In genomic region chr3:141653872-141654271, GRCh38 we compare ENCODE assay signal across 19 cellular contexts.
DNase-seq lines count a peak whose midpoint lies in the region; ATAC-seq, FAIRE-seq and TF ChIP-seq lines count a peak whose summit lies in the region.
"Had no signal": no experiment of that assay in that cellular context is flagged by ENCODE, and none has a peak within 500 bp of the region (broad histone marks: within the 10 kb centered on the region; RNA-seq: fewer than 3 reads in every experiment).

No MANE protein-coding gene starts in this region.

- no peak overlapping the region for H2BK5ac ChIP-seq in H1 (ENCODE audit: low read depth, low read length)

- no peak overlapping the region for H3K4ac ChIP-seq in H1 (replicated peaks; ENCODE audit: insufficient read length, low read depth, low read length)

- no peak overlapping the region for H3K4me3 Mint-ChIP-seq in mesothelial cell of epicardium
- no peak overlapping the region for H3K4me3 Mint-ChIP-seq in stimulated activated effector memory CD8-positive, alpha-beta T cell treated with anti-CD3 and anti-CD28 coated beads, Interleukin-12 subunit alpha, Interleukin-12 subunit beta, amount 100 ng/mL, for 72 hours
- H3K4me3 Mint-ChIP-seq: B cell; CD8-positive, alpha-beta T cell had no signal

- H3K23ac ChIP-seq in H1 (ENCODE audit: insufficient read length): no peak overlapping the region

- no peak overlapping the region for H2BK120ac ChIP-seq in H1 (replicated peaks; ENCODE audit: low read depth, low read length)

- H3K4me2 ChIP-seq in H1 (ENCODE audit: insufficient read depth in 1 of 2, low read depth in 2 of 2, low read length in 2 of 2): no peak overlapping the region
- H3K4me2 ChIP-seq: BLaER1 treated with 17β-estradiol and CSF1 and Interleukin-3, amounts not matched to agents 10 nM and 100 nM had no signal

- no peak overlapping the region for H4K91ac ChIP-seq in H1 (replicated peaks; ENCODE audit: insufficient read length, low read length)

- H3K4me1 ChIP-seq in H1 (replicated peaks in 1 of 4; ENCODE audit: control insufficient read depth in 3 of 4, insufficient read depth in 4 of 4, low read length in 3 of 4) (peaks cover 0 to 5% (median 0%) of the 10 kb centered on the region in 4 experiments; a peak in 1 of 7 replicates), sigmoid colon (peaks cover 0 to 86% (median 71%) of the 10 kb centered on the region in 4 donors)
- H3K4me1 ChIP-seq: BLaER1 treated with 17β-estradiol and CSF1 and Interleukin-3, amounts not matched to agents 10 nM and 100 nM; HAP-1 had no signal

- TF ChIP-seq RAD21 in H1 (IDR thresholded peaks at IDR 0.05 in 1 of 2, conservative IDR thresholded peaks at IDR 0.05 in 1 of 2; ENCODE audit: low read depth in 2 of 2, low read length in 2 of 2): no peak

- H2BK12ac ChIP-seq in H1 (ENCODE audit: low read depth, low read length): no peak overlapping the region

- no peak overlapping the region for H3K56ac ChIP-seq in H1 (replicated peaks; ENCODE audit: insufficient read length, low read depth, low read length)

- FAIRE-seq in H1 (lab: Jason Lieb, UNC): no peak
- FAIRE-seq: GM12878, GM19239 had no signal

- no peak overlapping the region for H3K9ac ChIP-seq in H1 (replicated peaks in 1 of 4; ENCODE audit: extremely low read depth in 1 of 4, low read depth in 3 of 4, low read length in 3 of 4)
- H3K9ac ChIP-seq: BLaER1 treated with 17β-estradiol and CSF1 and Interleukin-3, amounts not matched to agents 10 nM and 100 nM had no signal

- H2AK5ac ChIP-seq in H1 (ENCODE audit: low read depth, low read length): no peak overlapping the region

- H3K9me3 ChIP-seq in H1 (ENCODE audit: insufficient read depth in 2 of 2, low read depth in 1 of 2, low read length in 1 of 2) (no peaks in the 10 kb centered on the region), sigmoid colon (no peaks in the 10 kb centered on the region)

- no peak for TF ChIP-seq EP300 in H1 (IDR thresholded peaks at IDR 0.05; ENCODE audit: borderline replicate concordance in 1 of 2, low read depth in 2 of 2, low read length in 2 of 2)
- no peak for TF ChIP-seq EP300 in sigmoid colon (IDR thresholded peaks at IDR 0.05)

- H3K27ac Mint-ChIP-seq in mesothelial cell of epicardium: peak overlapping the region; percentile 66
- H3K27ac Mint-ChIP-seq in stimulated activated effector memory CD8-positive, alpha-beta T cell treated with anti-CD3 and anti-CD28 coated beads, Interleukin-12 subunit alpha, Interleukin-12 subunit beta, amount 100 ng/mL, for 72 hours: no peak overlapping the region
- H3K27ac Mint-ChIP-seq: B cell; CD8-positive, alpha-beta T cell had no signal

- POLR2A ChIA-PET in H1 (lab: Charles Lee; ENCODE audit: partially characterized antibody): no interaction called here

- peaks cover 2% of the 10 kb centered on the region for H3K36me3 Mint-ChIP-seq in mesothelial cell of epicardium
- H3K36me3 Mint-ChIP-seq in stimulated activated effector memory CD8-positive, alpha-beta T cell treated with anti-CD3 and anti-CD28 coated beads, Interleukin-12 subunit alpha, Interleukin-12 subunit beta, amount 100 ng/mL, for 72 hours: no peaks in the 10 kb centered on the region
- H3K36me3 Mint-ChIP-seq: CD8-positive, alpha-beta T cell had no signal

- WGBS in H1 (ENCODE audit: extremely low coverage in 1 of 2, insufficient coverage in 1 of 2, insufficient read length in 1 of 2, insufficient replicate concordance in 2 of 2, low coverage in 1 of 2, low lambda C conversion rate in 2 of 2, missing lambda C conversion rate in 1 of 2), 2 experiments: 80% methylated on average over 4 of the region's 4 CpGs; no CpG with 5 or more reads in 1 of the 2 experiments
- WGBS in sigmoid colon, 2 donors: 73 to 77% methylated on average over 4 of the region's 4 CpGs

- no peaks in the 10 kb centered on the region for H4K20me1 ChIP-seq in H1 (replicated peaks in 1 of 2; ENCODE audit: control insufficient read depth in 1 of 2, insufficient read depth in 2 of 2, low read length in 2 of 2)
- H4K20me1 ChIP-seq: BLaER1 treated with 17β-estradiol and CSF1 and Interleukin-3, amounts not matched to agents 10 nM and 100 nM had no signal

- H4K8ac ChIP-seq in H1 (ENCODE audit: extremely low read depth, insufficient read depth, low read length): no peak overlapping the region

- TF ChIP-seq CTCF in H1 (IDR thresholded peaks at IDR 0.05; ENCODE audit: control extremely low read depth in 1 of 3, insufficient read depth in 1 of 3, low read depth in 1 of 3, low read length in 3 of 3): no peak
- no peak for TF ChIP-seq CTCF in mesothelial cell of epicardium (IDR thresholded peaks at IDR 0.05; ENCODE audit: unreplicated experiment)
- TF ChIP-seq CTCF in sigmoid colon (IDR thresholded peaks at IDR 0.05): no peak

- H2AFZ ChIP-seq in H1 (ENCODE audit: low read length): 0 out of 2 replicates have a peak overlapping the region, but pooled peaks have one; percentile 26

- no peak overlapping the region for H3K27ac ChIP-seq in H1 (ENCODE audit: low read depth, low read length)
- peak overlapping the region in 3 of 4 donors; percentile 74 to 93 (median 82) for H3K27ac ChIP-seq in sigmoid colon
- H3K27ac ChIP-seq: BLaER1 treated with 17β-estradiol and CSF1 and Interleukin-3, amounts not matched to agents 10 nM and 100 nM; HL-60 had no signal

- intact Hi-C loops in sigmoid colon (cut with DNase I): loop anchor here (10.0 kb wide), 1 partner anchor 571 kb away; the partner anchor contains the start of gene GK5

- ATAC-seq in stimulated activated effector memory CD8-positive, alpha-beta T cell treated with anti-CD3 and anti-CD28 coated beads, Interleukin-12 subunit alpha, Interleukin-12 subunit beta, amount 100 ng/mL, for 72 hours: no peak
- no peak for ATAC-seq in HG03045 (IDR thresholded peaks at IDR 0.05; ENCODE audit: unreplicated experiment)
- ATAC-seq: CD8-positive, alpha-beta T cell; GM12878 had no signal

- peaks cover 26% of the 10 kb centered on the region for H3K4me1 Mint-ChIP-seq in mesothelial cell of epicardium
- H3K4me1 Mint-ChIP-seq in stimulated activated effector memory CD8-positive, alpha-beta T cell treated with anti-CD3 and anti-CD28 coated beads, Interleukin-12 subunit alpha, Interleukin-12 subunit beta, amount 100 ng/mL, for 72 hours: no peaks in the 10 kb centered on the region
- H3K4me1 Mint-ChIP-seq: B cell, IgD-negative memory B cell had no signal

- H3K4me3 ChIP-seq in H1 (ENCODE audit: extremely low read depth in 1 of 4, insufficient read depth in 2 of 4, low read depth in 3 of 4, low read length in 4 of 4) (no peak overlapping the region), sigmoid colon (no peak overlapping the region)
- H3K4me3 ChIP-seq: BLaER1 treated with 17β-estradiol and CSF1 and Interleukin-3, amounts not matched to agents 10 nM and 100 nM; GM12878; HAP-1 had no signal

- DNase-seq in SK-N-DZ (ENCODE audit: low spot score) (peak; percentile 72), H1 (ENCODE audit: low read depth in 1 of 2, low spot score in 2 of 2) (no peak), mesothelial cell of epicardium (ENCODE audit: low spot score in 2 of 2, unreplicated experiment in 2 of 2) (no peak), sigmoid colon (no peak), NCI-H1436 treated with DMSO at 0.1 percent for 48 hours (lab: John Stamatoyannopoulos, UW) (no peak)
- no peak for DNase-seq in stimulated activated effector memory CD8-positive, alpha-beta T cell treated with anti-CD3 and anti-CD28 coated beads, Interleukin-12 subunit alpha, Interleukin-12 subunit beta, amount 100 ng/mL, for 72 hours (ENCODE audit: low spot score in 2 of 2)
- DNase-seq: CD8-positive, alpha-beta T cell; DMS 273 treated with DMSO at 0.1 percent for 48 hours; DMS53; DND-41; EL had no signal

- peaks cover 17% of the 10 kb centered on the region for H3K27me3 Mint-ChIP-seq in mesothelial cell of epicardium (ENCODE audit: low read depth)

- peaks cover 1 to 10% (median 6%) of the 10 kb centered on the region in 4 experiments; a peak in 5 of 7 replicates for H3K27me3 ChIP-seq in H1 (replicated peaks in 1 of 4; ENCODE audit: control insufficient read depth in 3 of 4, extremely low read depth in 1 of 4, insufficient read depth in 3 of 4, low read length in 3 of 4)
- no peaks in the 10 kb centered on the region for H3K27me3 ChIP-seq in sigmoid colon
- H3K27me3 ChIP-seq: BLaER1 treated with 17β-estradiol and CSF1 and Interleukin-3, amounts not matched to agents 10 nM and 100 nM had no signal

- H4K5ac ChIP-seq in H1 (ENCODE audit: insufficient read length, low read depth, low read length): no peak overlapping the region

- TF ChIP-seq POLR2A in H1 (IDR thresholded peaks at IDR 0.05; ENCODE audit: control extremely low read depth in 1 of 2, low read depth in 2 of 2, low read length in 2 of 2) (no peak), sigmoid colon (IDR thresholded peaks at IDR 0.05) (no peak)

- no peaks in the 10 kb centered on the region for H3K79me2 ChIP-seq in H1 (ENCODE audit: control insufficient read depth in 1 of 2, insufficient read depth in 2 of 2, low read length in 2 of 2)

- H3K36me3 ChIP-seq in H1 (ENCODE audit: control insufficient read depth in 2 of 4, insufficient read depth in 4 of 4, low read length in 3 of 4) (no peaks in the 10 kb centered on the region), sigmoid colon (no peaks in the 10 kb centered on the region)
- H3K36me3 ChIP-seq: BLaER1 treated with 17β-estradiol and CSF1 and Interleukin-3, amounts not matched to agents 10 nM and 100 nM; HAP-1 had no signal

- no peak overlapping the region for H2BK15ac ChIP-seq in H1 (ENCODE audit: low read length)

- H3K23me2 ChIP-seq in H1 (ENCODE audit: low read depth, low read length): no peaks in the 10 kb centered on the region

- no peak overlapping the region for H3K18ac ChIP-seq in H1 (ENCODE audit: extremely low read depth, low read length)

- H2BK20ac ChIP-seq in H1 (ENCODE audit: low read length): no peak overlapping the region

- H3K14ac ChIP-seq in H1 (ENCODE audit: insufficient read length): no peak overlapping the region

- CTCF ChIA-PET in H1 (lab: Charles Lee; ENCODE audit: partially characterized antibody): interaction anchor here (1.0 kb wide), 1 partner anchor 9 kb away, joined by 5 read pairs; no protein-coding TSS in a partner anchor

- H3K9me3 Mint-ChIP-seq in mesothelial cell of epicardium: peaks cover 17% of the 10 kb centered on the region
- peaks cover 3% of the 10 kb centered on the region for H3K9me3 Mint-ChIP-seq in stimulated activated effector memory CD8-positive, alpha-beta T cell treated with anti-CD3 and anti-CD28 coated beads, Interleukin-12 subunit alpha, Interleukin-12 subunit beta, amount 100 ng/mL, for 72 hours
- H3K9me3 Mint-ChIP-seq: CD8-positive, alpha-beta T cell had no signal

- H3K79me1 ChIP-seq in H1 (ENCODE audit: low read depth, low read length): no peaks in the 10 kb centered on the region

TF ChIP-seq in H1, 55 proteins besides CTCF, POLR2A, EP300 and RAD21 (continues in another document):
- TF ChIP-seq BACH1 (IDR thresholded peaks at IDR 0.05; ENCODE audit: low read length) (no peak), MAFK (IDR thresholded peaks at IDR 0.05; ENCODE audit: low read depth, low read length) (no peak), CEBPB (IDR thresholded peaks at IDR 0.05; ENCODE audit: low read depth, low read length) (no peak), POU5F1 (IDR thresholded peaks at IDR 0.05; ENCODE audit: low read depth, low read length) (no peak), YY1 (IDR thresholded peaks at IDR 0.05; ENCODE audit: low read depth, low read length) (no peak), BRCA1 (IDR thresholded peaks at IDR 0.05; ENCODE audit: low read depth, low read length) (no peak), SP1 (IDR thresholded peaks at IDR 0.05; ENCODE audit: low read depth, low read length) (no peak)
